ENCODE assay signal across 1 cellular context in the genomic region with DNA sequence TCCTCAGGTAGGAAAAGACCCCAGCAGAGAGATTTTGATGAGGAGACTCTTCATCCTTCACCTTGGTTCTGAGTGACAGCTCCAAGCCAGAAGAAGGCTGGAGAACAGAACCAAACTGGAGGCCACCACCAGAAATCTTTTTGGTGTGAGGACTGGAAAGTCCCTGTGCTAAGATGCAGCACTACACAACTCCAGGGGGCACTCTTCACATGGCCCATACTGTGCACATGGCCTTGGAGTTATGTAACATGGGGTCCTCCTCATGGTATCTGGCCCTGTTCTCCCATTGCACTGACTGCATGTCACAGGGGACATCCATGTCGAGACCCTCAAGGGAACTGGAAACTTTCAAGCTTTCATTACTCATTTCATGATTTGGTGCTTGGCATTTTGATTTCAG.
TF ChIP-seq lines count a peak whose summit lies in the region.

No MANE protein-coding gene starts in this region.

TF ChIP-seq in GM23338, 12 proteins besides CTCF, POLR2A, EP300 and RAD21 (continued from another document):
- TF ChIP-seq, protein P1, sequence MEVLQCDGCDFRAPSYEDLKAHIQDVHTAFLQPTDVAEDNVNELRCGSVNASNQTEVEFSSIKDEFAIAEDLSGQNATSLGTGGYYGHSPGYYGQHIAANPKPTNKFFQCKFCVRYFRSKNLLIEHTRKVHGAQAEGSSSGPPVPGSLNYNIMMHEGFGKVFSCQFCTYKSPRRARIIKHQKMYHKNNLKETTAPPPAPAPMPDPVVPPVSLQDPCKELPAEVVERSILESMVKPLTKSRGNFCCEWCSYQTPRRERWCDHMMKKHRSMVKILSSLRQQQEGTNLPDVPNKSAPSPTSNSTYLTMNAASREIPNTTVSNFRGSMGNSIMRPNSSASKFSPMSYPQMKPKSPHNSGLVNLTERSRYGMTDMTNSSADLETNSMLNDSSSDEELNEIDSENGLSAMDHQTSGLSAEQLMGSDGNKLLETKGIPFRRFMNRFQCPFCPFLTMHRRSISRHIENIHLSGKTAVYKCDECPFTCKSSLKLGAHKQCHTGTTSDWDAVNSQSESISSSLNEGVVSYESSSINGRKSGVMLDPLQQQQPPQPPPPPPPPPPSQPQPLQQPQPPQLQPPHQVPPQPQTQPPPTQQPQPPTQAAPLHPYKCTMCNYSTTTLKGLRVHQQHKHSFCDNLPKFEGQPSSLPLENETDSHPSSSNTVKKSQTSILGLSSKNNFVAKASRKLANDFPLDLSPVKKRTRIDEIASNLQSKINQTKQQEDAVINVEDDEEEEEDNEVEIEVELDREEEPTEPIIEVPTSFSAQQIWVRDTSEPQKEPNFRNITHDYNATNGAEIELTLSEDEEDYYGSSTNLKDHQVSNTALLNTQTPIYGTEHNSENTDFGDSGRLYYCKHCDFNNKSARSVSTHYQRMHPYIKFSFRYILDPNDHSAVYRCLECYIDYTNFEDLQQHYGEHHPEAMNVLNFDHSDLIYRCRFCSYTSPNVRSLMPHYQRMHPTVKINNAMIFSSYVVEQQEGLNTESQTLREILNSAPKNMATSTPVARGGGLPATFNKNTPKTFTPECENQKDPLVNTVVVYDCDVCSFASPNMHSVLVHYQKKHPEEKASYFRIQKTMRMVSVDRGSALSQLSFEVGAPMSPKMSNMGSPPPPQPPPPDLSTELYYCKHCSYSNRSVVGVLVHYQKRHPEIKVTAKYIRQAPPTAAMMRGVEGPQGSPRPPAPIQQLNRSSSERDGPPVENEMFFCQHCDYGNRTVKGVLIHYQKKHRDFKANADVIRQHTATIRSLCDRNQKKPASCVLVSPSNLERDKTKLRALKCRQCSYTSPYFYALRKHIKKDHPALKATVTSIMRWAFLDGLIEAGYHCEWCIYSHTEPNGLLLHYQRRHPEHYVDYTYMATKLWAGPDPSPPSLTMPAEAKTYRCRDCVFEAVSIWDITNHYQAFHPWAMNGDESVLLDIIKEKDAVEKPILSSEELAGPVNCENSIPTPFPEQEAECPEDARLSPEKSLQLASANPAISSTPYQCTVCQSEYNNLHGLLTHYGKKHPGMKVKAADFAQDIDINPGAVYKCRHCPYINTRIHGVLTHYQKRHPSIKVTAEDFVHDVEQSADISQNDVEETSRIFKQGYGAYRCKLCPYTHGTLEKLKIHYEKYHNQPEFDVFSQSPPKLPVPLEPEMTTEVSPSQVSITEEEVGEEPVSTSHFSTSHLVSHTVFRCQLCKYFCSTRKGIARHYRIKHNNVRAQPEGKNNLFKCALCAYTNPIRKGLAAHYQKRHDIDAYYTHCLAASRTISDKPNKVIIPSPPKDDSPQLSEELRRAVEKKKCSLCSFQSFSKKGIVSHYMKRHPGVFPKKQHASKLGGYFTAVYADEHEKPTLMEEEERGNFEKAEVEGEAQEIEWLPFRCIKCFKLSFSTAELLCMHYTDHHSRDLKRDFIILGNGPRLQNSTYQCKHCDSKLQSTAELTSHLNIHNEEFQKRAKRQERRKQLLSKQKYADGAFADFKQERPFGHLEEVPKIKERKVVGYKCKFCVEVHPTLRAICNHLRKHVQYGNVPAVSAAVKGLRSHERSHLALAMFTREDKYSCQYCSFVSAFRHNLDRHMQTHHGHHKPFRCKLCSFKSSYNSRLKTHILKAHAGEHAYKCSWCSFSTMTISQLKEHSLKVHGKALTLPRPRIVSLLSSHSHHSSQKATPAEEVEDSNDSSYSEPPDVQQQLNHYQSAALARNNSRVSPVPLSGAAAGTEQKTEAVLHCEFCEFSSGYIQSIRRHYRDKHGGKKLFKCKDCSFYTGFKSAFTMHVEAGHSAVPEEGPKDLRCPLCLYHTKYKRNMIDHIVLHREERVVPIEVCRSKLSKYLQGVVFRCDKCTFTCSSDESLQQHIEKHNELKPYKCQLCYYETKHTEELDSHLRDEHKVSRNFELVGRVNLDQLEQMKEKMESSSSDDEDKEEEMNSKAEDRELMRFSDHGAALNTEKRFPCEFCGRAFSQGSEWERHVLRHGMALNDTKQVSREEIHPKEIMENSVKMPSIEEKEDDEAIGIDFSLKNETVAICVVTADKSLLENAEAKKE (CRISPR knock-in tag; IDR thresholded peaks at IDR 0.05), result no peak
- no peak for TF ChIP-seq EZH2 (IDR thresholded peaks at IDR 0.05; ENCODE audit: low read depth, unreplicated experiment)
- no peak for TF ChIP-seq POLR2AphosphoS5 (IDR thresholded peaks at IDR 0.05; ENCODE audit: low read depth)
- TF ChIP-seq, protein P2, sequence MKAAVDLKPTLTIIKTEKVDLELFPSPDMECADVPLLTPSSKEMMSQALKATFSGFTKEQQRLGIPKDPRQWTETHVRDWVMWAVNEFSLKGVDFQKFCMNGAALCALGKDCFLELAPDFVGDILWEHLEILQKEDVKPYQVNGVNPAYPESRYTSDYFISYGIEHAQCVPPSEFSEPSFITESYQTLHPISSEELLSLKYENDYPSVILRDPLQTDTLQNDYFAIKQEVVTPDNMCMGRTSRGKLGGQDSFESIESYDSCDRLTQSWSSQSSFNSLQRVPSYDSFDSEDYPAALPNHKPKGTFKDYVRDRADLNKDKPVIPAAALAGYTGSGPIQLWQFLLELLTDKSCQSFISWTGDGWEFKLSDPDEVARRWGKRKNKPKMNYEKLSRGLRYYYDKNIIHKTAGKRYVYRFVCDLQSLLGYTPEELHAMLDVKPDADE (IDR thresholded peaks at IDR 0.05), result no peak
- TF ChIP-seq ZNF114 (CRISPR knock-in tag; IDR thresholded peaks at IDR 0.05), result no peak
- no peak for TF ChIP-seq JUNB (IDR thresholded peaks at IDR 0.05; ENCODE audit: unreplicated experiment)
- no peak for TF ChIP-seq EZH2phosphoT487 (IDR thresholded peaks at IDR 0.05; ENCODE audit: unreplicated experiment)
- TF ChIP-seq NANOG (IDR thresholded peaks at IDR 0.05; ENCODE audit: borderline replicate concordance), result no peak
- no peak for TF ChIP-seq CREB1 (CRISPR knock-in tag; IDR thresholded peaks at IDR 0.05; ENCODE audit: low read depth)
